ENCODE assay signal across 7 cellular contexts in the genomic region with DNA sequence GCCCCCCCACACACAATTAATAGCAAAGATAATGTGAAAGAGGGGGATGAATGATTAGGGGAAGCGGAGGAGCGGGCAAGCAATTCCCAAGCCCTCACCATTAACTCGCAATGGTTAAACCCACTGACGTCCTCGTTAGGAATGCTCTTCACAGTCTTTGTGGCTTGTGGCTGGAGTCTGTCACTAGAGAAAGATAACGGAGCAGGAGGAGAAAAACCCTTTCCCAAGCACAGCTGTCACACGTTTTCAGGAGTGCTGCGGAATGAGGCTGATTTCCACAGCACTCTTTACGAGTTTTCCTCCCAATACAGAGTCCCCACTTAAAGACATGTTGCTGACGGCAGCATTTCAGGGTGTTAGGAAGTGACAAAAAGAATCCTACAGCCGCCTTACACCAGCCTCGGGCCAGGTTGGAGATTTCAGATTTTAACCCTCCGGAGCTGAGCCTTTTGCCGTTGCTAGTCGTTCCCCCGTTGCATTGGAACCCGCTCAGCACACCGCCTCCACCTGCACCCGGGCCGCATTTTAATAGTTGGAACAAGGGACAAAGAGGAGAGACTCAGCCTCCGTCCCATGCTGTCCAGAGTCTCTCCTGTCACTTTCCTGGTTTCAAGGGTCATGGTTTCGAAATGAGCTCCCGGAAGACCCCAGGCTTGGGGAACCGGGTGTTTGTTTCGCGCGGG.
A peak's percentile ranks its signal among the peaks of the same experiment; 100 is the strongest.
DNase-seq lines count a peak whose midpoint lies in the region; ATAC-seq lines count a peak whose summit lies in the region.

No MANE protein-coding gene starts in this region.

- DNase-seq in G401 (ENCODE audit: low spot score) (peak; percentile 29), NCI-H82 (lab: John Stamatoyannopoulos, UW) (peak; percentile 72), NCI-H2029 treated with DMSO at 0.1 percent for 48 hours (lab: John Stamatoyannopoulos, UW) (no peak)
- peak in 2 of 9 donors; percentile 0 to 1 for DNase-seq in naive thymus-derived CD4-positive, alpha-beta T cell
- no peak for DNase-seq in activated CD4-positive, alpha-beta T cell treated with anti-CD3 and anti-CD28 coated beads for 1 hour

- no peak for ATAC-seq in naive thymus-derived CD4-positive, alpha-beta T cell
- ATAC-seq in HG02642 (IDR thresholded peaks at IDR 0.05; ENCODE audit: poor library complexity, unreplicated experiment) = no peak

- H3K4me3 ChIP-seq in endocrine pancreas (ENCODE audit: control insufficient read depth, insufficient read depth, low read length) = peak overlapping the region; percentile 42
- H3K4me3 ChIP-seq in naive thymus-derived CD4-positive, alpha-beta T cell (ENCODE audit: low read length) = no peak overlapping the region

- H3K9ac ChIP-seq in endocrine pancreas (ENCODE audit: control insufficient read depth, insufficient read depth, low read length) = no peak overlapping the region

- H3K9me3 ChIP-seq in endocrine pancreas (ENCODE audit: control insufficient read depth, low read length) = no peaks in the 10 kb centered on the region
- H3K9me3 ChIP-seq in naive thymus-derived CD4-positive, alpha-beta T cell (ENCODE audit: control insufficient read depth in 2 of 3, low read length in 3 of 3) = no peaks in the 10 kb centered on the region

- intact Hi-C loops in naive thymus-derived CD4-positive, alpha-beta T cell (cut with micrococcal nuclease) = no loop called here

- CTCF ChIA-PET in naive thymus-derived CD4-positive, alpha-beta T cell (lab: Charles Lee) = no interaction called here

- H3K27me3 ChIP-seq in endocrine pancreas (ENCODE audit: control insufficient read depth, insufficient read depth, low read length) = no peaks in the 10 kb centered on the region
- H3K27me3 ChIP-seq in naive thymus-derived CD4-positive, alpha-beta T cell (ENCODE audit: control insufficient read depth in 2 of 2, insufficient read depth in 2 of 2, low read length in 2 of 2) = no peaks in the 10 kb centered on the region

- peak overlapping the region; percentile 37 to 77 (median 60) for H3K4me3 Mint-ChIP-seq in naive thymus-derived CD4-positive, alpha-beta T cell

- no peak overlapping the region for H3K27ac Mint-ChIP-seq in naive thymus-derived CD4-positive, alpha-beta T cell

- H3K27ac ChIP-seq in naive thymus-derived CD4-positive, alpha-beta T cell (ENCODE audit: low read depth, low read length) = no peak overlapping the region

- H3K9me3 Mint-ChIP-seq in naive thymus-derived CD4-positive, alpha-beta T cell = peaks cover 0 to 5% (median 0%) of the 10 kb centered on the region in 11 donors

- no peaks in the 10 kb centered on the region for H3K36me3 ChIP-seq in endocrine pancreas (ENCODE audit: control insufficient read depth, insufficient read depth, low read length)
- no peaks in the 10 kb centered on the region for H3K36me3 ChIP-seq in naive thymus-derived CD4-positive, alpha-beta T cell (ENCODE audit: control insufficient read depth in 2 of 3, insufficient read depth in 3 of 3, low read length in 3 of 3)

- H3K4me1 Mint-ChIP-seq in naive thymus-derived CD4-positive, alpha-beta T cell = peaks cover 0 to 9% (median 3%) of the 10 kb centered on the region in 7 donors

- in situ Hi-C loops in G401 (cut with HindIII; ENCODE audit: low sequenced_read_pairs) = no loop called here

- H3K27me3 Mint-ChIP-seq in naive thymus-derived CD4-positive, alpha-beta T cell = peaks cover 12 to 43% (median 29%) of the 10 kb centered on the region in 5 donors

- H3K4me1 ChIP-seq in endocrine pancreas (ENCODE audit: control insufficient read depth, insufficient read depth, low read length) = no peaks in the 10 kb centered on the region
- no peaks in the 10 kb centered on the region for H3K4me1 ChIP-seq in naive thymus-derived CD4-positive, alpha-beta T cell (ENCODE audit: control insufficient read depth in 2 of 2, insufficient read depth in 2 of 2, low read length in 2 of 2)

- H3K36me3 Mint-ChIP-seq in naive thymus-derived CD4-positive, alpha-beta T cell = no peaks in the 10 kb centered on the region

- POLR2A ChIA-PET in naive thymus-derived CD4-positive, alpha-beta T cell (lab: Charles Lee) = no interaction called here

Comparison
In these comparisons a context has a peak if more than half of its experiments do, and no peak if none do; other contexts are left out.
1. DNase-seq: peak in G401 (single experiment) and NCI-H82 (single experiment); none in NCI-H2029 treated with DMSO at 0.1 percent for 48 hours (single experiment) and activated CD4-positive, alpha-beta T cell treated with anti-CD3 and anti-CD28 coated beads for 1 hour (single experiment).